Comparison of ENCODE assay signal across 8 cellular contexts in the genomic region with DNA sequence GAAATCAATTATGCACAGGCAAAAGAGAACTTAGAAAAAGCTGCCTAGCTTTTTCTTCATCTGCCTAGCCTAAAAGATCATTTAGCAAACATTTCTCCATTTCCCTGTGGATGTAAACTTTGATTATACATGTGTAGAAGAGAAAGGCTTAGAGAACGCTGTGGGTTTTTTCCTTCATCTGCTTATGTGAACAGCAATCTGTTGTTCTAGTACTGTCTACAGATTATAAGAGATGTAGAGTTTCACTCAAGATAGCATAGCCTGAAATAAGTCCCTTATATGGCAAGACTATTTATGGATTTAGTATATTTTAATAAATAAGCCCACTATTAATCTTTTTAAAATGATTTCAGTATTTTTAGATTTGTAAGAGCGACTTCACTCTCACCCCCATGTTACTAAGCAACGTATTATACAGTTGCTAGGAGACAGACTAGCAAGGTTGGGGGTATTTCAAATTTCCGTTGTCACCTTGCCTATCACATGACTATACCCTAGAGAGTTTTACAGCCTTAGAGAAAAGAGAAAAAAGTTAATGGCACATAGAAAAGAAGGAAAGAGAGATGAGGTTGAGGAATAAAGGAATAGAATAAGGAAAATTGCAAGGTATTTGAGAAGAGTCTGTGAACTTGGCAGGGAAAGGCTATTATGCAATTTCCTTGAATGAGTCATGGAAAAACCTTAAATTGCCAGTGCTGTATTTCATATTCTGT. TPM values are rescaled to one million over a fixed set of nuclear protein-coding genes. Genes with fewer than 3 reads are reported as not detected.
DNase-seq lines count a peak whose midpoint lies in the region; ATAC-seq, FAIRE-seq and TF ChIP-seq lines count a peak whose summit lies in the region.

No MANE protein-coding gene starts in this region.

- H3K9me3 ChIP-seq in SK-N-SH: no peaks in the 10 kb centered on the region
- H3K9me3 ChIP-seq in effector memory CD4-positive, alpha-beta T cell (ENCODE audit: control insufficient read depth, low read length): no peaks in the 10 kb centered on the region

- no peaks in the 10 kb centered on the region for H4K20me1 ChIP-seq in SK-N-SH (ENCODE audit: insufficient read depth)

- H3K9me2 ChIP-seq in SK-N-SH: no peaks in the 10 kb centered on the region

- H3K4me2 ChIP-seq in SK-N-SH: peak overlapping the region; percentile 72

- no peaks in the 10 kb centered on the region for H3K27me3 ChIP-seq in SK-N-SH (ENCODE audit: insufficient read depth)
- no peaks in the 10 kb centered on the region for H3K27me3 ChIP-seq in effector memory CD4-positive, alpha-beta T cell (replicated peaks; ENCODE audit: control insufficient read depth, insufficient read depth, low read length, poor library complexity, severe bottlenecking)

- no peak overlapping the region for H3K4me3 ChIP-seq in GM12865 (ENCODE audit: low read depth, low read length)
- H3K4me3 ChIP-seq in SK-N-SH (ENCODE audit: low read depth in 2 of 2, low read length in 1 of 2): peak overlapping the region; percentile 14 to 43; a peak in 2 of 4 replicates
- H3K4me3 ChIP-seq in effector memory CD4-positive, alpha-beta T cell (ENCODE audit: insufficient read depth, low read depth, low read length, poor library complexity, severe bottlenecking): no peak overlapping the region

- CTCF ChIA-PET in SK-N-SH (lab: Yijun Ruan, JAX): interaction anchor here (1.0 to 5.9 kb wide), 6 partner anchors 11 to 112 kb away, joined by 3 to 27 read pairs (median 6); a partner anchor contains a TSS

- peaks cover 5 to 34% of the 10 kb centered on the region in 2 experiments for H3K4me1 ChIP-seq in SK-N-SH (ENCODE audit: control insufficient read depth in 1 of 2, insufficient read depth in 2 of 2, low read depth in 1 of 2, low read length in 1 of 2)
- no peaks in the 10 kb centered on the region for H3K4me1 ChIP-seq in effector memory CD4-positive, alpha-beta T cell (ENCODE audit: control insufficient read depth, insufficient read depth, low read length, poor library complexity, severe bottlenecking)

- TF ChIP-seq EP300 in SK-N-SH (IDR thresholded peaks at IDR 0.05; ENCODE audit: borderline replicate concordance in 1 of 2, low read depth in 1 of 2, low read length in 1 of 2): peak in 1 of 2 experiments; percentile 67; a peak in 1 of 4 replicates

- POLR2A ChIA-PET in SK-N-SH (lab: Yijun Ruan, JAX): interaction anchor here (0.6 to 1.7 kb wide), 5 partner anchors 11 to 70 kb away, joined by 3 to 14 read pairs (median 5); a partner anchor contains a TSS

- no peak for ATAC-seq in HG02840 (IDR thresholded peaks at IDR 0.05; ENCODE audit: low FRiP score, unreplicated experiment)

- peak overlapping the region; percentile 92 for H3K9ac ChIP-seq in SK-N-SH

- peak overlapping the region; percentile 54 for H2AFZ ChIP-seq in SK-N-SH (ENCODE audit: low read depth)

- no peak for TF ChIP-seq RAD21 in SK-N-SH (IDR thresholded peaks at IDR 0.05; ENCODE audit: low read length)

- DNase-seq in GM12865 (ENCODE audit: low read depth) (peak; percentile 65), NCI-H1417 treated with DMSO at 0.1 percent for 48 hours (lab: John Stamatoyannopoulos, UW) (peak; percentile 98), SK-N-SH (peak; percentile 34), midbrain (lab: John Stamatoyannopoulos, UW) (peak; percentile 36), urothelium cell line (ENCODE audit: low spot score) (peak; percentile 48)
- DNase-seq in effector memory CD4-positive, alpha-beta T cell: no peak

- H3F3A ChIP-seq in SK-N-SH (replicated peaks; ENCODE audit: insufficient read depth): peaks cover 37% of the 10 kb centered on the region

- TF ChIP-seq CTCF in GM12865 (IDR thresholded peaks at IDR 0.05; ENCODE audit: insufficient read depth, low read depth, low read length, missing control alignments): no peak
- TF ChIP-seq CTCF in SK-N-SH (IDR thresholded peaks at IDR 0.05): no peak

- no peaks in the 10 kb centered on the region for H3K36me3 ChIP-seq in SK-N-SH (replicated peaks in 1 of 2; ENCODE audit: control insufficient read depth in 1 of 2, insufficient read depth in 2 of 2, low read length in 1 of 2)
- no peaks in the 10 kb centered on the region for H3K36me3 ChIP-seq in effector memory CD4-positive, alpha-beta T cell (ENCODE audit: control insufficient read depth, insufficient read depth, low read length)

- WGBS in SK-N-SH (ENCODE audit: low lambda C conversion rate): 10% methylated on average over 4 of the region's 4 CpGs

- FAIRE-seq in endometrium (lab: Jason Lieb, UNC) (peak; percentile 82), urothelium cell line (lab: Jason Lieb, UNC) (no peak)

- H3K79me2 ChIP-seq in SK-N-SH (ENCODE audit: insufficient read depth): no peaks in the 10 kb centered on the region

- peak overlapping the region; percentile 90 to 100 for H3K27ac ChIP-seq in SK-N-SH (ENCODE audit: low read depth in 2 of 2, low read length in 1 of 2)
- H3K27ac ChIP-seq in effector memory CD4-positive, alpha-beta T cell (ENCODE audit: insufficient read depth, low read length, poor library complexity, severe bottlenecking): no peak overlapping the region

TF ChIP-seq in SK-N-SH, 30 proteins besides CTCF, POLR2A, EP300 and RAD21:
- TF ChIP-seq FOXJ3 (CRISPR knock-in tag; IDR thresholded peaks at IDR 0.05) (no peak), MEF2A (IDR thresholded peaks at IDR 0.05; ENCODE audit: borderline replicate concordance, low read depth) (no peak), MXI1 (IDR thresholded peaks at IDR 0.05; ENCODE audit: low read depth, low read length) (peak; percentile 60; the same call in 1 of the 2 replicates), YY1 (IDR thresholded peaks at IDR 0.05; ENCODE audit: low read depth) (peak; percentile 29; the same call in 1 of the 2 replicates), FOSL2 (IDR thresholded peaks at IDR 0.05; ENCODE audit: borderline replicate concordance, low read depth) (peak; percentile 86), POLR2AphosphoS5 (IDR thresholded peaks at IDR 0.05; ENCODE audit: low read depth, low read length) (peak; percentile 36; the same call in 1 of the 2 replicates), GABPA (IDR thresholded peaks at IDR 0.05; ENCODE audit: low read depth) (0 out of 2 replicates have a peak, but pooled peaks have one; percentile 26), NFIC (IDR thresholded peaks at IDR 0.05; ENCODE audit: borderline replicate concordance) (peak; percentile 94), JUND (IDR thresholded peaks at IDR 0.05) (peak; percentile 92), TEAD4 (IDR thresholded peaks at IDR 0.05; ENCODE audit: borderline replicate concordance, insufficient read depth) (0 out of 2 replicates have a peak, but pooled peaks have one; percentile 34), EZH2phosphoT487 (IDR thresholded peaks at IDR 0.05; ENCODE audit: borderline replicate concordance, low read depth) (no peak), TCF12 (IDR thresholded peaks at IDR 0.05) (peak; percentile 64), GATA2 (CRISPR knock-in tag; IDR thresholded peaks at IDR 0.05) (no peak), FOXM1 (IDR thresholded peaks at IDR 0.05; ENCODE audit: low read depth) (no peak)
- TF ChIP-seq, protein P1, sequence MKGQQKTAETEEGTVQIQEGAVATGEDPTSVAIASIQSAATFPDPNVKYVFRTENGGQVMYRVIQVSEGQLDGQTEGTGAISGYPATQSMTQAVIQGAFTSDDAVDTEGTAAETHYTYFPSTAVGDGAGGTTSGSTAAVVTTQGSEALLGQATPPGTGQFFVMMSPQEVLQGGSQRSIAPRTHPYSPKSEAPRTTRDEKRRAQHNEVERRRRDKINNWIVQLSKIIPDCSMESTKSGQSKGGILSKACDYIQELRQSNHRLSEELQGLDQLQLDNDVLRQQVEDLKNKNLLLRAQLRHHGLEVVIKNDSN (IDR thresholded peaks at IDR 0.05; ENCODE audit: borderline replicate concordance, low read depth): peak; percentile 57
- TF ChIP-seq, protein P2, sequence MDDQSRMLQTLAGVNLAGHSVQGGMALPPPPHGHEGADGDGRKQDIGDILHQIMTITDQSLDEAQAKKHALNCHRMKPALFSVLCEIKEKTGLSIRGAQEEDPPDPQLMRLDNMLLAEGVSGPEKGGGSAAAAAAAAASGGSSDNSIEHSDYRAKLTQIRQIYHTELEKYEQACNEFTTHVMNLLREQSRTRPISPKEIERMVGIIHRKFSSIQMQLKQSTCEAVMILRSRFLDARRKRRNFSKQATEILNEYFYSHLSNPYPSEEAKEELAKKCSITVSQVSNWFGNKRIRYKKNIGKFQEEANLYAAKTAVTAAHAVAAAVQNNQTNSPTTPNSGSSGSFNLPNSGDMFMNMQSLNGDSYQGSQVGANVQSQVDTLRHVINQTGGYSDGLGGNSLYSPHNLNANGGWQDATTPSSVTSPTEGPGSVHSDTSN (IDR thresholded peaks at IDR 0.05): peak; percentile 34; the same call in 1 of the 2 replicates
TF ChIP-seq in SK-N-SH: peak in this region for 11.

RNA-seq across cellular contexts. Expression of a gene that starts 12.2 kb away (rescaled TPM):
- 1,427 and 1,906 TPM in 2 replicates for polyA plus RNA-seq in SK-N-SH (2012; rRNA removed)
- 1,102 and 1,356 TPM in 2 replicates for polyA plus RNA-seq in SK-N-SH (2012; cell fraction: cytosol; rRNA removed)
- 1,333 and 1,752 TPM in 2 replicates for polyA plus RNA-seq in SK-N-SH (2012; cell fraction: nucleus; rRNA removed)

Comparison
In these comparisons a context has a peak if more than half of its experiments do, and no peak if none do; other contexts are left out.
1. DNase-seq: peak in GM12865 (single experiment), NCI-H1417 treated with DMSO at 0.1 percent for 48 hours (single experiment), SK-N-SH (single experiment), midbrain (single experiment) and urothelium cell line (single experiment); none in effector memory CD4-positive, alpha-beta T cell (0 of 3).
2. H3K4me3 ChIP-seq: peak in SK-N-SH (2 of 2); none in GM12865 (single experiment) and effector memory CD4-positive, alpha-beta T cell (single experiment).